ENCODE assay signal across 8 cellular contexts in the genomic region with DNA sequence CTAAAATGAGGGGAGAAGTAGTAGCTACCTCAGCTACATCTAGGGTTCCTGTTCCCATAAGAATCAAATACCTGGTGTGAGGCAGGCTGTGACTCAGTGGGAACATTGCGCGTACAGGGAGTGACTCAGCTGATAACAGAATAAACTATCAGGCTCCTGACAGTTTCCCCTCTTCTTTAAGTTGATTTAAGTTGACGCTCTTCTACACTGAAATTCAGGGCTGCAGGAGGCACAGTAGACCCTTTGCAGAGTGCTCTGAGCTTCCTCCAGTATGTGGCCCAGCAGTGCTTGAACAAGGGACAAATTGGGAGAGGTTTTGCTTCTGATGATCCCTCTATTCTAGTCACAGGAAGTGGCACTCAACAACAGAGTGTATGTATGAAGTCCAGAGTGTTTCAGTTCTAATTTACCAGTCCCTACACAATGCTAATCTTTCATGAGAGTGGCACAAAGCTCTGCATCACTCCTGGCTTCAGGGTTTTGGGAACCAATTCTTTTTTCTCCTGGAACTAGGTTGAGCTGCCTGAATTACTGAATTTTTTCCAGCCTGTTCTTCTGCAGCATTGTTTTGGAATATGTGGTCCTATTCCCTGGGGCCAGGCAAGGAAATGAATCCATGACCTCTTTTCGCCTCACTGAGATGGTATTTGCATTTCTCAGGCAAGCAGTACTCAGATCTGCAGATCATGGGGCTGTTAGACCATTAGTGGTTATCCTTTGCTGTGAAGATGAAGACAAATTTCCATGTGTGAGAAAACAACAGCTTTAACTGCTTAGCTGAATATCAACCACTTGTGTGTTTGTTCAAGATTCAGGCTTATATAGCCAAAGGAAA. TPM values are rescaled to one million over a fixed set of nuclear protein-coding genes. Genes with fewer than 3 reads are reported as not detected.
DNase-seq lines count a peak whose midpoint lies in the region; ATAC-seq and TF ChIP-seq lines count a peak whose summit lies in the region.

No MANE protein-coding gene starts in this region.

- H3K36me3 Mint-ChIP-seq in activated T-cell treated with anti-CD3 and anti-CD28 coated beads, Interleukin-2, amount 50 U/mL, for 72 hours (ENCODE audit: insufficient read depth in 2 of 2): no peaks in the 10 kb centered on the region

- no peak for TF ChIP-seq POLR2A in Peyer's patch (IDR thresholded peaks at IDR 0.05)

- no peaks in the 10 kb centered on the region for H3K36me3 ChIP-seq in Peyer's patch

- H3K27me3 ChIP-seq in Peyer's patch: no peaks in the 10 kb centered on the region

- DNase-seq in AG09319 (ENCODE audit: extremely low read depth, low read depth) (peak; percentile 25), hepatic stellate cell (ENCODE audit: low spot score) (peak; percentile 66), Peyer's patch (no peak), DMS79 treated with DMSO at 0.1 percent for 48 hours (lab: John Stamatoyannopoulos, UW) (no peak), D341Med (ENCODE audit: low spot score) (no peak)
- DNase-seq in activated T-cell treated with anti-CD3 and anti-CD28 coated beads, Interleukin-2, amount 50 U/mL, for 72 hours: no peak

- TF ChIP-seq CTCF in AG09319 (IDR thresholded peaks at IDR 0.05; ENCODE audit: low read depth, low read length): no peak
- TF ChIP-seq CTCF in Peyer's patch (IDR thresholded peaks at IDR 0.05): no peak

- no peaks in the 10 kb centered on the region for H3K27me3 Mint-ChIP-seq in activated T-cell treated with anti-CD3 and anti-CD28 coated beads, Interleukin-2, amount 50 U/mL, for 72 hours (ENCODE audit: low read depth)

- peaks cover 66% of the 10 kb centered on the region for H3K4me1 Mint-ChIP-seq in activated T-cell treated with anti-CD3 and anti-CD28 coated beads, Interleukin-2, amount 50 U/mL, for 72 hours (ENCODE audit: low read depth)

- H3K4me3 Mint-ChIP-seq in activated T-cell treated with anti-CD3 and anti-CD28 coated beads, Interleukin-2, amount 50 U/mL, for 72 hours: peak overlapping the region; percentile 58 to 70

- ATAC-seq in GM21825 (IDR thresholded peaks at IDR 0.05; ENCODE audit: unreplicated experiment) (peak; percentile 28), HG02678 (IDR thresholded peaks at IDR 0.05; ENCODE audit: unreplicated experiment) (no peak)
- peak in 1 of 2 donors; percentile 16 for ATAC-seq in activated T-cell treated with anti-CD3 and anti-CD28 coated beads, Interleukin-2, amount 50 U/mL, for 72 hours (replicated peaks in 1 of 2)

- H3K4me3 ChIP-seq in Peyer's patch: no peak overlapping the region

- no peaks in the 10 kb centered on the region for H3K9me3 ChIP-seq in Peyer's patch

- no peaks in the 10 kb centered on the region for H3K9me3 Mint-ChIP-seq in activated T-cell treated with anti-CD3 and anti-CD28 coated beads, Interleukin-2, amount 50 U/mL, for 72 hours

- H3K27ac ChIP-seq in Peyer's patch: peak overlapping the region in 2 of 4 donors; percentile 1 to 28

- peak overlapping the region; percentile 10 for H3K27ac Mint-ChIP-seq in activated T-cell treated with anti-CD3 and anti-CD28 coated beads, Interleukin-2, amount 50 U/mL, for 72 hours

- peaks cover 0 to 13% (median 4%) of the 10 kb centered on the region in 4 donors for H3K4me1 ChIP-seq in Peyer's patch

RNA-seq across cellular contexts. Expression of a gene that starts 25.5 kb away (rescaled TPM):
- 100 to 1,000 TPM in 1 of 2 donors, 10 to 100 TPM in 1; 83.7 to 101 TPM for total RNA-seq in activated T-cell treated with anti-CD3 and anti-CD28 coated beads, Interleukin-2, amount 50 U/mL, for 72 hours
- total RNA-seq in Peyer's patch: 10 to 100 TPM in 1 of 4 donors, 1 to 10 TPM in 3; 4.9 to 11.0 (median 7.3) TPM

RNA-seq across cellular contexts. Expression of a gene that starts 49.8 kb away (rescaled TPM):
- under 1 TPM; 0.34 to 0.51 TPM for total RNA-seq in activated T-cell treated with anti-CD3 and anti-CD28 coated beads, Interleukin-2, amount 50 U/mL, for 72 hours
- 1 to 10 TPM; 1.2 to 3.6 (median 2.0) TPM for total RNA-seq in Peyer's patch

Comparison
In these comparisons a context has a peak if more than half of its experiments do, and no peak if none do; other contexts are left out.
1. DNase-seq: peak in AG09319 (single experiment) and hepatic stellate cell (single experiment); none in activated T-cell treated with anti-CD3 and anti-CD28 coated beads, Interleukin-2, amount 50 U/mL, for 72 hours (0 of 2), Peyer's patch (0 of 3), DMS79 treated with DMSO at 0.1 percent for 48 hours (single experiment) and D341Med (single experiment).
2. RNA of a gene that starts 25.5 kb away (total RNA-seq): 83.7 to 101 TPM in activated T-cell treated with anti-CD3 and anti-CD28 coated beads, Interleukin-2, amount 50 U/mL, for 72 hours; 4.9 to 11.0 TPM in Peyer's patch; every median in the first group is over 4 times any median in the second.